9 cellular contexts compared by ENCODE assay signal in the genomic region with DNA sequence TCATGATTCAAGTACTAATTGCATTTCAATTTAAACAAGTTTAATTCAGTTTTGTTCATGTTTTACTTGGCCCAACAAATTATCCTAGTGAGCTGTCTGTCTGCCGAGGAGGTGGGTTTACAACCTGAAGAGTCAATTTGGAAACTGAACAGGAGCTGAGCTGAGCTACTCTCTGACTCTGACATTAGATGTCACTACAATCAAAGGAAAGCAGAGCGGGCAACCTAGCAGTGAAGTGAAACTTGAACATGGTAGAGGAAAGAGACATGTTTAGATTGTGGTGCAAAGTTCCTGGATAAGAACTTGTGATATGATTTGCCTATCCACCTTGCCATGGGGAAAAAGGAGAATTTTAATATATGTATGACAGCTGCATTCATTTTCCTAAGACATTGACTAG. TPM values are rescaled to one million over a fixed set of nuclear protein-coding genes. Genes with fewer than 3 reads are reported as not detected.
DNase-seq lines count a peak whose midpoint lies in the region; ATAC-seq, FAIRE-seq and TF ChIP-seq lines count a peak whose summit lies in the region.
"Had no signal": no experiment of that assay in that cellular context is flagged by ENCODE, and none has a peak within 500 bp of the region (broad histone marks: within the 10 kb centered on the region; RNA-seq: fewer than 3 reads in every experiment).

No MANE protein-coding gene starts in this region.

- POLR2A ChIA-PET in A673 (lab: Charles Lee; ENCODE audit: low non-redundant PET): interaction anchor here (0.6 kb wide), 1 partner anchor 292 kb away, joined by 12 read pairs; no protein-coding TSS in a partner anchor
- POLR2A ChIA-PET in H1 (lab: Charles Lee; ENCODE audit: partially characterized antibody): no interaction called here

- no peak for TF ChIP-seq POLR2A in H1 (IDR thresholded peaks at IDR 0.05; ENCODE audit: control extremely low read depth in 1 of 2, low read depth in 2 of 2, low read length in 2 of 2)

- no peaks in the 10 kb centered on the region for H4K20me1 ChIP-seq in H1 (replicated peaks in 1 of 2; ENCODE audit: control insufficient read depth in 1 of 2, insufficient read depth in 2 of 2, low read length in 2 of 2)

- no peak overlapping the region for H3K4ac ChIP-seq in H1 (replicated peaks; ENCODE audit: insufficient read length, low read depth, low read length)

- no peak overlapping the region for H3K23ac ChIP-seq in H1 (ENCODE audit: insufficient read length)

- H3K4me3 ChIP-seq in A673 (ENCODE audit: low read depth, low read length, poor library complexity, severe bottlenecking) (no peak overlapping the region), H1 (ENCODE audit: extremely low read depth in 1 of 4, insufficient read depth in 2 of 4, low read depth in 3 of 4, low read length in 4 of 4) (no peak overlapping the region)

- no peak for TF ChIP-seq EP300 in H1 (IDR thresholded peaks at IDR 0.05; ENCODE audit: borderline replicate concordance in 1 of 2, low read depth in 2 of 2, low read length in 2 of 2)

- no peak overlapping the region for H2BK12ac ChIP-seq in H1 (ENCODE audit: low read depth, low read length)

- 71% methylated on average over 2 of the region's 2 CpGs; no CpG with 5 or more reads in 1 of the 2 experiments for WGBS in H1 (ENCODE audit: extremely low coverage in 1 of 2, insufficient coverage in 1 of 2, insufficient read length in 1 of 2, insufficient replicate concordance in 2 of 2, low coverage in 1 of 2, low lambda C conversion rate in 2 of 2, missing lambda C conversion rate in 1 of 2), 2 experiments

- H3K36me3 ChIP-seq in A673 (ENCODE audit: insufficient read depth, low read length, poor library complexity, severe bottlenecking): no peaks in the 10 kb centered on the region
- no peaks in the 10 kb centered on the region for H3K36me3 ChIP-seq in H1 (ENCODE audit: control insufficient read depth in 2 of 4, insufficient read depth in 4 of 4, low read length in 3 of 4)

- H2BK5ac ChIP-seq in H1 (ENCODE audit: low read depth, low read length): no peak overlapping the region

- H3K23me2 ChIP-seq in H1 (ENCODE audit: low read depth, low read length): no peaks in the 10 kb centered on the region

- no peaks in the 10 kb centered on the region for H3K9me3 ChIP-seq in A673 (ENCODE audit: low read depth, low read length, poor library complexity, severe bottlenecking)
- H3K9me3 ChIP-seq in H1 (ENCODE audit: insufficient read depth in 2 of 2, low read depth in 1 of 2, low read length in 1 of 2): no peaks in the 10 kb centered on the region

- no peaks in the 10 kb centered on the region for H3K79me1 ChIP-seq in H1 (ENCODE audit: low read depth, low read length)

- H2BK15ac ChIP-seq in H1 (ENCODE audit: low read length): no peak overlapping the region

- ATAC-seq in HG03066 (IDR thresholded peaks at IDR 0.05; ENCODE audit: low read depth, unreplicated experiment) (peak; percentile 78), HG02840 (IDR thresholded peaks at IDR 0.05; ENCODE audit: low FRiP score, unreplicated experiment) (no peak)

- no peaks in the 10 kb centered on the region for H3K27me3 ChIP-seq in A673 (replicated peaks; ENCODE audit: insufficient read depth, low read depth, low read length, poor library complexity)
- no peaks in the 10 kb centered on the region for H3K27me3 ChIP-seq in H1 (replicated peaks in 1 of 4; ENCODE audit: control insufficient read depth in 3 of 4, extremely low read depth in 1 of 4, insufficient read depth in 3 of 4, low read length in 3 of 4)

- TF ChIP-seq RAD21 in H1 (IDR thresholded peaks at IDR 0.05 in 1 of 2, conservative IDR thresholded peaks at IDR 0.05 in 1 of 2; ENCODE audit: low read depth in 2 of 2, low read length in 2 of 2): peak; percentile 94 to 96

- no peak overlapping the region for H3K18ac ChIP-seq in H1 (ENCODE audit: extremely low read depth, low read length)

- no peak overlapping the region for H3K56ac ChIP-seq in H1 (replicated peaks; ENCODE audit: insufficient read length, low read depth, low read length)

- no peak overlapping the region for H2AFZ ChIP-seq in H1 (ENCODE audit: low read length)

- no peak overlapping the region for H2BK120ac ChIP-seq in H1 (replicated peaks; ENCODE audit: low read depth, low read length)

- no peak overlapping the region for H3K14ac ChIP-seq in H1 (ENCODE audit: insufficient read length)

- H4K8ac ChIP-seq in H1 (ENCODE audit: extremely low read depth, insufficient read depth, low read length): no peak overlapping the region

- intact Hi-C loops in A673 (cut with micrococcal nuclease; ENCODE audit: unreplicated experiment): loop anchor here (2.0 to 10.0 kb wide), 2 partner anchors 27 to 1453 kb away; no protein-coding TSS in a partner anchor

- H3K4me2 ChIP-seq in H1 (ENCODE audit: insufficient read depth in 1 of 2, low read depth in 2 of 2, low read length in 2 of 2): no peak overlapping the region

- DNase-seq in A673 (ENCODE audit: low spot score) (peak; percentile 80), GM03348 (ENCODE audit: low spot score) (peak; percentile 46), NOMO-1 treated with DMSO at 0.1 percent for 48 hours (lab: John Stamatoyannopoulos, UW; ENCODE audit: unreplicated experiment) (peak; percentile 54), H1 (ENCODE audit: low read depth in 1 of 2, low spot score in 2 of 2) (no peak), myocyte (ENCODE audit: low read depth) (peak; percentile 79), GM19239 (ENCODE audit: insufficient read length, low spot score) (no peak)

- TF ChIP-seq CTCF in A673 (conservative IDR thresholded peaks at IDR 0.05; ENCODE audit: low read depth, low read length) (peak; percentile 76), H1 (IDR thresholded peaks at IDR 0.05; ENCODE audit: control extremely low read depth in 1 of 3, insufficient read depth in 1 of 3, low read depth in 1 of 3, low read length in 3 of 3) (peak in 2 of 3 experiments; percentile 72; a peak in 3 of 4 replicates)

- BruUV-seq in A673 (replicated peaks; lab: Mats Ljungman, UMichigan): no TSS peak

- H3K4me1 ChIP-seq in A673 (ENCODE audit: insufficient read depth, low read length, poor library complexity, severe bottlenecking) (no peaks in the 10 kb centered on the region), H1 (replicated peaks in 1 of 4; ENCODE audit: control insufficient read depth in 3 of 4, insufficient read depth in 4 of 4, low read length in 3 of 4) (no peaks in the 10 kb centered on the region)

- H3K9ac ChIP-seq in H1 (replicated peaks in 1 of 4; ENCODE audit: extremely low read depth in 1 of 4, low read depth in 3 of 4, low read length in 3 of 4): no peak overlapping the region

- H4K91ac ChIP-seq in H1 (replicated peaks; ENCODE audit: insufficient read length, low read length): no peak overlapping the region

- no peak overlapping the region for H2BK20ac ChIP-seq in H1 (ENCODE audit: low read length)

- H3K79me2 ChIP-seq in H1 (ENCODE audit: control insufficient read depth in 1 of 2, insufficient read depth in 2 of 2, low read length in 2 of 2): no peaks in the 10 kb centered on the region

- CTCF ChIA-PET in A673 (lab: Charles Lee): interaction anchor here (0.5 to 1.4 kb wide), 4 partner anchors 407 to 915 kb away, joined by 3 to 6 read pairs (median 4); no protein-coding TSS in a partner anchor
- CTCF ChIA-PET in H1 (lab: Charles Lee; ENCODE audit: partially characterized antibody): interaction anchor here (0.7 to 4.5 kb wide), 23 partner anchors 8 to 641 kb away, joined by 3 to 52 read pairs (median 4); a partner anchor contains a TSS

- no peak for FAIRE-seq in H1 (lab: Jason Lieb, UNC)
- no peak for FAIRE-seq in GM19239 (lab: Jason Lieb, UNC)
- FAIRE-seq: endometrium had no signal

- H3K27ac ChIP-seq in A673 (ENCODE audit: low read depth, low read length, poor library complexity, severe bottlenecking) (no peak overlapping the region), H1 (ENCODE audit: low read depth, low read length) (no peak overlapping the region)

- H2AK5ac ChIP-seq in H1 (ENCODE audit: low read depth, low read length): no peak overlapping the region

- H4K5ac ChIP-seq in H1 (ENCODE audit: insufficient read length, low read depth, low read length): no peak overlapping the region

TF ChIP-seq in H1, 55 proteins besides CTCF, POLR2A, EP300 and RAD21:
- TF ChIP-seq RBBP5 (IDR thresholded peaks at IDR 0.05; ENCODE audit: borderline replicate concordance, low read depth, low read length) (no peak), TCF12 (IDR thresholded peaks at IDR 0.05; ENCODE audit: low read depth, low read length) (no peak), YY1 (IDR thresholded peaks at IDR 0.05; ENCODE audit: low read depth, low read length) (peak; percentile 18; the same call in 1 of the 2 replicates), KDM5A (IDR thresholded peaks at IDR 0.05; ENCODE audit: low read length) (no peak)
- TF ChIP-seq, protein P1, sequence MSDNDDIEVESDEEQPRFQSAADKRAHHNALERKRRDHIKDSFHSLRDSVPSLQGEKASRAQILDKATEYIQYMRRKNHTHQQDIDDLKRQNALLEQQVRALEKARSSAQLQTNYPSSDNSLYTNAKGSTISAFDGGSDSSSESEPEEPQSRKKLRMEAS (IDR thresholded peaks at IDR 0.05): no peak
TF ChIP-seq in H1: peak in this region for 1.

RNA-seq across cellular contexts. Expression of a gene that starts 9.6 kb away (rescaled TPM):
- total RNA-seq in A673 (2021): not detected in 2 replicates
- not detected in 2 replicates for total RNA-seq in H1 (2021; fragmentation: NEBNext Ultra II Directional; extraction: Animal tissue kit (Norgen Biotek cat#: 25700))
- not detected in 2 replicates for polyA plus RNA-seq in H1 (2011; rRNA removed)
- not detected for polyA plus RNA-seq in H1 (2011; cell fraction: cytosol; rRNA removed)
- polyA plus RNA-seq in H1 (2011; cell fraction: nucleus; rRNA removed): not detected
- polyA plus RNA-seq in H1 (2012, experiment 1 of 2): not detected in 4 replicates
- not detected for polyA plus RNA-seq in H1 (2012, experiment 2 of 2)
- polyA plus RNA-seq in H1 (2013, experiment 1 of 2): not detected
- not detected for polyA plus RNA-seq in H1 (2013, experiment 2 of 2)
- polyA minus RNA-seq in H1 (2011; rRNA and poly(A)+ RNA removed): not detected in 2 replicates
- polyA minus RNA-seq in H1 (2011; cell fraction: cytosol; rRNA and poly(A)+ RNA removed): not detected
- not detected for polyA minus RNA-seq in H1 (2011; cell fraction: nucleus; rRNA and poly(A)+ RNA removed)
- not detected in 2 replicates for total RNA-seq in myocyte
- not detected for polyA plus RNA-seq in myocyte (2012)

Comparison
In these comparisons a context has a peak if more than half of its experiments do, and no peak if none do; other contexts are left out.
1. DNase-seq: peak in A673 (single experiment), GM03348 (single experiment), NOMO-1 treated with DMSO at 0.1 percent for 48 hours (single experiment) and myocyte (single experiment); none in H1 (0 of 2) and GM19239 (single experiment).